In genomic region chr6:169789944-169790927, GRCh38 we compare ENCODE assay signal across 1 cellular context.
TF ChIP-seq lines count a peak whose summit lies in the region.

No MANE protein-coding gene starts in this region.

TF ChIP-seq in HEK293, 187 proteins besides CTCF, POLR2A, EP300 and RAD21 (continued from another document and continues in another):
- TF ChIP-seq KLF1 (tag by site-specific recombination; IDR thresholded peaks at IDR 0.05) (no peak), ZNF529 (tag by site-specific recombination; IDR thresholded peaks at IDR 0.05; ENCODE audit: insufficient replicate concordance) (no peak), KLF7 (tag by site-specific recombination; IDR thresholded peaks at IDR 0.05; ENCODE audit: borderline replicate concordance) (no peak), ZNF658 (tag by site-specific recombination; IDR thresholded peaks at IDR 0.05) (no peak), ZNF404 (tag by site-specific recombination; IDR thresholded peaks at IDR 0.05) (no peak), ZNF660 (tag by site-specific recombination; IDR thresholded peaks at IDR 0.05) (0 out of 2 replicates have a peak, but pooled peaks have one; percentile 29), ZBTB49 (tag by site-specific recombination; IDR thresholded peaks at IDR 0.05; ENCODE audit: low read depth) (no peak), ZNF23 (tag by site-specific recombination; IDR thresholded peaks at IDR 0.05; ENCODE audit: borderline replicate concordance) (no peak), ZNF24 (tag by site-specific recombination; IDR thresholded peaks at IDR 0.05) (no peak), ZNF449 (tag by site-specific recombination; IDR thresholded peaks at IDR 0.05) (no peak), IKZF3 (tag by site-specific recombination; IDR thresholded peaks at IDR 0.05) (peak; percentile 92), ZBTB11 (tag by site-specific recombination; conservative IDR thresholded peaks at IDR 0.05; ENCODE audit: low read depth) (0 out of 2 replicates have a peak, but pooled peaks have one; percentile 10), ZNF354C (tag by site-specific recombination; IDR thresholded peaks at IDR 0.05; ENCODE audit: borderline replicate concordance, low read depth) (no peak), ZSCAN16 (tag by site-specific recombination; IDR thresholded peaks at IDR 0.05) (no peak), YY2 (tag by site-specific recombination; IDR thresholded peaks at IDR 0.05) (0 out of 2 replicates have a peak, but pooled peaks have one; percentile 22), ZIC2 (tag by site-specific recombination; IDR thresholded peaks at IDR 0.05) (peak; percentile 69), ZNF366 (tag by site-specific recombination; conservative IDR thresholded peaks at IDR 0.05) (peak; percentile 69), ZNF501 (tag by site-specific recombination; IDR thresholded peaks at IDR 0.05) (0 out of 2 replicates have a peak, but pooled peaks have one; percentile 56), ZFP37 (tag by site-specific recombination; IDR thresholded peaks at IDR 0.05) (peak; percentile 85), ZNF549 (tag by site-specific recombination; IDR thresholded peaks at IDR 0.05) (no peak), ZNF362 (tag by site-specific recombination; IDR thresholded peaks at IDR 0.05) (no peak), ZNF146 (tag by site-specific recombination; IDR thresholded peaks at IDR 0.05) (no peak), KLF17 (tag by site-specific recombination; IDR thresholded peaks at IDR 0.05) (no peak), ZBTB26 (tag by site-specific recombination; optimal IDR thresholded peaks at IDR 0.05) (peak; percentile 62), PRDM6 (tag by site-specific recombination; IDR thresholded peaks at IDR 0.05) (no peak), PRDM2 (tag by site-specific recombination; IDR thresholded peaks at IDR 0.05; ENCODE audit: borderline replicate concordance) (no peak), SCRT2 (tag by site-specific recombination; IDR thresholded peaks at IDR 0.05) (0 out of 2 replicates have a peak, but pooled peaks have one; percentile 27), ZNF585B (tag by site-specific recombination; IDR thresholded peaks at IDR 0.05) (no peak), ZSCAN5A (tag by site-specific recombination; IDR thresholded peaks at IDR 0.05) (no peak), ZNF707 (tag by site-specific recombination; IDR thresholded peaks at IDR 0.05) (no peak), ZNF571 (tag by site-specific recombination; IDR thresholded peaks at IDR 0.05) (no peak), GLI2 (tag by site-specific recombination; IDR thresholded peaks at IDR 0.05; ENCODE audit: borderline replicate concordance, low read depth) (no peak), REPIN1 (tag by site-specific recombination; IDR thresholded peaks at IDR 0.05; ENCODE audit: low read depth) (no peak), ZNF350 (tag by site-specific recombination; IDR thresholded peaks at IDR 0.05) (no peak), ZEB2 (tag by site-specific recombination; IDR thresholded peaks at IDR 0.05) (peak; percentile 89), ZNF645 (tag by site-specific recombination; IDR thresholded peaks at IDR 0.05) (no peak), ZNF558 (tag by site-specific recombination; IDR thresholded peaks at IDR 0.05) (no peak)
